Comparison of ENCODE assay signal across 8 cellular contexts in the genomic region with DNA sequence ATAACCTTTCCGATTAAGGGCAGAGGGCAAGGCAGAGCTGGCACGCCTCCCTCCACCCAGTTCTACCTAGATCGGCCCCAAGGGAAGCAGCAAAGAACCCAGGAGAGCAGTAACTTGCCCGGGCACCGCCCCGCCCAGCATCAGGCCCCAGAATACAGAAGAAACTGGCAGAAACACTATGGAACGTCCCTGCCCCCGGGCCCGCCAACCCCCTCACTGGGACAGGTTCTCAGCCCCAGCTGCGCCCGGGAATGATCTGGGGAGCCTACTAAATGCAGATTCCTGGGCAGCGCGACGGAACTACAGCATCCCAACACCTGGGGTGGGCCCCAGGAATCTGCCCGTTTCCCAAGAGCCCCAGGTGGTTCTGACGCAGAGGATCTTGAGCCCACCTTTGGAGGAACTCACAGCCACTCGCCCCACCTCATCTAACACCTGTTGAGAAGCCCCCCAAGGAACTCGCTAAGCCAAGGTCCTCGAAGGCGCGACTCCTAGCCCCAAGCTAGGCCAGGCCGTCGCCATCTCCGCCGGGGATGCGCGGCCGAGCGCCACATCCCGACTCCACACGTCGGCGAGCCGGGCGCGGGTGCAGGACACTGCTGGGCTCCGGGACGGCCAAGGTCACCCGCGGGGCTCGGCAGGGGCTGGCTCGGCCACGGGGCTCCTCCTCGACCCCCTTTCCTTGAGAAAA. TPM values are rescaled to one million over a fixed set of nuclear protein-coding genes. Genes with fewer than 3 reads are reported as not detected.
DNase-seq lines count a peak whose midpoint lies in the region; ATAC-seq, FAIRE-seq and TF ChIP-seq lines count a peak whose summit lies in the region.

No MANE protein-coding gene starts in this region.

- peaks cover 17% of the 10 kb centered on the region for H3K4me1 ChIP-seq in HUES6 (ENCODE audit: control insufficient read depth, insufficient read depth, low read length)
- H3K4me1 ChIP-seq in HepG2 (ENCODE audit: insufficient read depth, low read length): peaks cover 48% of the 10 kb centered on the region

- DNase-seq in AG10803 (ENCODE audit: low read depth) (no peak), cardiac fibroblast (ENCODE audit: low read depth in 2 of 2) (no peak), HepG2 (ENCODE audit: low spot score) (no peak), activated gamma-delta T cell treated with Interleukin-2 at 50 U/mL for 16 hours (no peak), midbrain (lab: John Stamatoyannopoulos, UW) (no peak)

- TF ChIP-seq EP300 in HepG2 (IDR thresholded peaks at IDR 0.05; ENCODE audit: low read depth in 2 of 2, low read length in 2 of 2) (no peak), HepG2 (CRISPR knock-in tag; IDR thresholded peaks at IDR 0.05; ENCODE audit: borderline replicate concordance) (no peak)

- no TSS peak for BruUV-seq in HepG2 (replicated peaks; lab: Mats Ljungman, UMichigan)

- H3K4me3 ChIP-seq in AG10803 (ENCODE audit: low read length): peak overlapping the region; percentile 68
- peak overlapping the region; percentile 77 for H3K4me3 ChIP-seq in HUES6 (ENCODE audit: low read depth, low read length)
- peak overlapping the region; percentile 58 to 67 for H3K4me3 ChIP-seq in cardiac fibroblast (replicated peaks in 1 of 2; ENCODE audit: low read depth in 2 of 2, low read length in 2 of 2)
- H3K4me3 ChIP-seq in HepG2 (replicated peaks in 1 of 3; ENCODE audit: insufficient read depth in 1 of 3, low read depth in 2 of 3, low read length in 3 of 3): peak overlapping the region; percentile 77 to 90 (median 88)

- peaks cover 17% of the 10 kb centered on the region for H3K36me3 ChIP-seq in HUES6 (ENCODE audit: control insufficient read depth, insufficient read depth, low read length)
- H3K36me3 ChIP-seq in HepG2 (replicated peaks in 1 of 2; ENCODE audit: control insufficient read depth in 1 of 2, insufficient read depth in 2 of 2, low read length in 2 of 2): peaks cover 3 to 6% of the 10 kb centered on the region in 2 experiments

- H3K27me3 ChIP-seq in HUES6 (ENCODE audit: control insufficient read depth, insufficient read depth, low read length) (peaks cover 12% of the 10 kb centered on the region), HepG2 (ENCODE audit: control insufficient read depth in 1 of 2, insufficient read depth in 2 of 2, low read length in 2 of 2) (no peaks in the 10 kb centered on the region)

- no peak for TF ChIP-seq POLR2A in HepG2 (IDR thresholded peaks at IDR 0.05; ENCODE audit: insufficient read depth in 1 of 2, low read depth in 2 of 2, low read length in 2 of 2)

- intact Hi-C loops in HepG2 (cut with micrococcal nuclease; ENCODE audit: unreplicated experiment): loop anchor here (2.0 kb wide), 1 partner anchor 79 kb away; no protein-coding TSS in a partner anchor

- H3K9me3 ChIP-seq in HUES6 (ENCODE audit: control insufficient read depth, insufficient read depth, low read depth, low read length) (peaks cover 14% of the 10 kb centered on the region), HepG2 (ENCODE audit: low read length) (peaks cover 16% of the 10 kb centered on the region)

- H3K79me2 ChIP-seq in HepG2 (ENCODE audit: insufficient read depth, low read length): peaks cover 56% of the 10 kb centered on the region

- in situ Hi-C loops in HepG2 (cut with HindIII; ENCODE audit: extremely low pct_ligation_motif_present, low pct_unique_long_range_greater_than_20kb): no loop called here

- peaks cover 25% of the 10 kb centered on the region; the same call in 1 of the 2 replicates for H4K20me1 ChIP-seq in HepG2 (ENCODE audit: insufficient read depth, low read length)

- ATAC-seq in HepG2 (peak; percentile 58), GM18861 (IDR thresholded peaks at IDR 0.05; ENCODE audit: unreplicated experiment) (no peak)

- CTCF ChIA-PET in HepG2 (lab: Yijun Ruan, JAX; ENCODE audit: low intra/inter-chr PET ratio, low total read pairs): no interaction called here

- TF ChIP-seq RAD21 in HepG2 (CRISPR knock-in tag; IDR thresholded peaks at IDR 0.05): no peak

- H2AFZ ChIP-seq in HepG2 (ENCODE audit: low read length): no peak overlapping the region

- peak overlapping the region; percentile 85 for H3K9ac ChIP-seq in HUES6 (ENCODE audit: low read length)
- H3K9ac ChIP-seq in HepG2 (ENCODE audit: insufficient read depth, low read depth, low read length): peak overlapping the region; percentile 93

- H3K27ac ChIP-seq in HUES6 (ENCODE audit: low read depth, low read length) (peak overlapping the region; percentile 75; the same call in 1 of the 2 replicates), HepG2 (ENCODE audit: extremely low read length, insufficient read depth, low read length) (peak overlapping the region; percentile 93), temporal lobe (ENCODE audit: low read depth, low read length) (peak overlapping the region; percentile 87)

- WGBS in HepG2 (ENCODE audit: low lambda C conversion rate): 2% methylated on average over 10 of the region's 44 CpGs

- POLR2A ChIA-PET in HepG2 (lab: Yijun Ruan, JAX): interaction anchor here (1.4 to 3.1 kb wide), 3 partner anchors 11 to 30 kb away, joined by 6 to 17 read pairs (median 6); no protein-coding TSS in a partner anchor

- TF ChIP-seq CTCF in AG10803 (conservative IDR thresholded peaks at IDR 0.05; ENCODE audit: low read length): no peak
- TF ChIP-seq CTCF in cardiac fibroblast (IDR thresholded peaks at IDR 0.05; ENCODE audit: low read depth, low read length): no peak
- no peak for TF ChIP-seq CTCF in HepG2 (CRISPR knock-in tag; IDR thresholded peaks at IDR 0.05)

- FAIRE-seq in HepG2 (lab: Jason Lieb, UNC): no peak

- peak overlapping the region; percentile 93 for H3K4me2 ChIP-seq in HepG2 (ENCODE audit: low read depth, low read length)

TF ChIP-seq in HepG2, 621 proteins besides CTCF, POLR2A, EP300 and RAD21 (continues in another document):
- TF ChIP-seq, protein P1, sequence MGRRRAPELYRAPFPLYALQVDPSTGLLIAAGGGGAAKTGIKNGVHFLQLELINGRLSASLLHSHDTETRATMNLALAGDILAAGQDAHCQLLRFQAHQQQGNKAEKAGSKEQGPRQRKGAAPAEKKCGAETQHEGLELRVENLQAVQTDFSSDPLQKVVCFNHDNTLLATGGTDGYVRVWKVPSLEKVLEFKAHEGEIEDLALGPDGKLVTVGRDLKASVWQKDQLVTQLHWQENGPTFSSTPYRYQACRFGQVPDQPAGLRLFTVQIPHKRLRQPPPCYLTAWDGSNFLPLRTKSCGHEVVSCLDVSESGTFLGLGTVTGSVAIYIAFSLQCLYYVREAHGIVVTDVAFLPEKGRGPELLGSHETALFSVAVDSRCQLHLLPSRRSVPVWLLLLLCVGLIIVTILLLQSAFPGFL (CRISPR knock-in tag; IDR thresholded peaks at IDR 0.05): no peak

RNA-seq across cellular contexts. Expression of a gene that starts 1.1 kb away (rescaled TPM):
- total RNA-seq in HepG2 (2016; rRNA removed; fragmentation: Illumina TruSeq; extraction: Trizol) (56.7 and 62.2 TPM in 2 replicates), temporal lobe (10.8 TPM)
- 10.5 and 11.5 TPM in 2 replicates for total RNA-seq in HepG2 (2016; cell fraction: cytosol; rRNA removed; fragmentation: Illumina TruSeq; extraction: Trizol; ENCODE audit: low read depth)
- 55.3 and 56.3 TPM in 2 replicates for total RNA-seq in HepG2 (2016; cell fraction: insoluble cytoplasmic fraction; rRNA removed; fragmentation: Illumina TruSeq; extraction: Trizol)
- total RNA-seq in HepG2 (2016; cell fraction: membrane; rRNA removed; fragmentation: Illumina TruSeq; extraction: Trizol): 41.7 and 48.7 TPM in 2 replicates
- total RNA-seq in HepG2 (2016; cell fraction: nucleus; rRNA removed; fragmentation: Illumina TruSeq; extraction: Trizol): 31.5 and 37.8 TPM in 2 replicates
- polyA plus RNA-seq in HepG2 (2011; rRNA removed): 31.2 and 39.1 TPM in 2 replicates
- 20.6 and 21.6 TPM in 2 replicates for polyA plus RNA-seq in HepG2 (2011; cell fraction: cytosol; rRNA removed)
- polyA plus RNA-seq in HepG2 (2011; cell fraction: nucleus; rRNA removed): 39.4 and 47.2 TPM in 2 replicates
- 43.1 and 58.6 TPM in 2 replicates for polyA plus RNA-seq in HepG2 (2012)
- 15.1 and 16.9 TPM in 2 replicates for polyA plus RNA-seq in HepG2 (2016; cell fraction: cytosol; fragmentation: Illumina TruSeq; extraction: Trizol; ENCODE audit: low read depth)
- 81.4 and 109 TPM in 2 replicates for polyA plus RNA-seq in HepG2 (2016; cell fraction: insoluble cytoplasmic fraction; fragmentation: Illumina TruSeq; extraction: Trizol; ENCODE audit: low read depth)
- 45.4 and 52.4 TPM in 2 replicates for polyA plus RNA-seq in HepG2 (2016; cell fraction: membrane; fragmentation: Illumina TruSeq; extraction: Trizol; ENCODE audit: low read depth)
- 74.4 and 77.5 TPM in 2 replicates for polyA plus RNA-seq in HepG2 (2016; cell fraction: nucleus; fragmentation: Illumina TruSeq; extraction: Trizol; ENCODE audit: insufficient read depth, low read depth)
- 12.3 and 39.1 TPM in 2 replicates for polyA minus RNA-seq in HepG2 (2011; rRNA and poly(A)+ RNA removed; ENCODE audit: low replicate concordance)
- 14.7 and 18.7 TPM in 2 replicates for polyA minus RNA-seq in HepG2 (2011; cell fraction: cytosol; rRNA and poly(A)+ RNA removed)
- polyA minus RNA-seq in HepG2 (2011; cell fraction: nucleus; rRNA and poly(A)+ RNA removed): 18.9 and 22.9 TPM in 2 replicates

RNA-seq across cellular contexts. Expression of a gene that starts 18.6 kb away (rescaled TPM):
- total RNA-seq in HepG2 (2016; rRNA removed; fragmentation: Illumina TruSeq; extraction: Trizol) (not detected in 2 replicates), temporal lobe (0.25 TPM)
- not detected in 2 replicates for total RNA-seq in HepG2 (2016; cell fraction: cytosol; rRNA removed; fragmentation: Illumina TruSeq; extraction: Trizol; ENCODE audit: low read depth)
- 0.02 TPM in 1 of 2 replicates, not detected in the other for total RNA-seq in HepG2 (2016; cell fraction: insoluble cytoplasmic fraction; rRNA removed; fragmentation: Illumina TruSeq; extraction: Trizol)
- 0.06 TPM in 1 of 2 replicates, not detected in the other for total RNA-seq in HepG2 (2016; cell fraction: membrane; rRNA removed; fragmentation: Illumina TruSeq; extraction: Trizol)
- total RNA-seq in HepG2 (2016; cell fraction: nucleus; rRNA removed; fragmentation: Illumina TruSeq; extraction: Trizol): not detected in 2 replicates
- 0.03 TPM in 2 replicates for polyA plus RNA-seq in HepG2 (2011; rRNA removed)
- polyA plus RNA-seq in HepG2 (2011; cell fraction: cytosol; rRNA removed): 0.01 and 0.03 TPM in 2 replicates
- 0.09 and 0.10 TPM in 2 replicates for polyA plus RNA-seq in HepG2 (2011; cell fraction: nucleus; rRNA removed)
- polyA plus RNA-seq in HepG2 (2012): 0.07 and 0.08 TPM in 2 replicates
- not detected in 2 replicates for polyA plus RNA-seq in HepG2 (2016; cell fraction: cytosol; fragmentation: Illumina TruSeq; extraction: Trizol; ENCODE audit: low read depth)
- polyA plus RNA-seq in HepG2 (2016; cell fraction: insoluble cytoplasmic fraction; fragmentation: Illumina TruSeq; extraction: Trizol; ENCODE audit: low read depth): not detected in 2 replicates
- polyA plus RNA-seq in HepG2 (2016; cell fraction: membrane; fragmentation: Illumina TruSeq; extraction: Trizol; ENCODE audit: low read depth): not detected in 2 replicates
- polyA plus RNA-seq in HepG2 (2016; cell fraction: nucleus; fragmentation: Illumina TruSeq; extraction: Trizol; ENCODE audit: insufficient read depth, low read depth): 0.15 TPM in 1 of 2 replicates, not detected in the other
- polyA minus RNA-seq in HepG2 (2011; rRNA and poly(A)+ RNA removed; ENCODE audit: low replicate concordance): 0.24 TPM in 1 of 2 replicates, not detected in the other
- not detected in 2 replicates for polyA minus RNA-seq in HepG2 (2011; cell fraction: cytosol; rRNA and poly(A)+ RNA removed)
- polyA minus RNA-seq in HepG2 (2011; cell fraction: nucleus; rRNA and poly(A)+ RNA removed): not detected in 2 replicates
